In the genomic region with DNA sequence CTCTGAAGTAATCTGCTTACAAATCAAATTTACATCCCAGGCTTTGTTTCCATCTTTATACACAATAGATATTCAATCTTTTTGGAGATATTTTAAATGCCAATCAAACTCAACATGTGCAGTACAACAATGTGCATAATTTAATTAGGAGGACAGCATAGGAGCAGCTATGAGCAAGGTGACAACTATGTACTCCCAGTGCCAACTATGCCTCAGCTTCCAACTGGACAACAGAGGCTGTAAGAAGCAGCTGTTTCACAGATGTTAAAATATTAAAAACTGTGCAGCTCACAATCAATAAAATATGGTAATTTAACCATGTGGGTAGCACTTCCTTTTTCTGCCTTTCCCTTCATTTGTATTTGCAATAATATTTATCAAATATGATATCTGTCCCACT, we compare ENCODE assay signal across 25 cellular contexts.
DNase-seq lines count a peak whose midpoint lies in the region; TF ChIP-seq lines count a peak whose summit lies in the region.
"Had no signal": no experiment of that assay in that cellular context is flagged by ENCODE, and none has a peak within 500 bp of the region (broad histone marks: within the 10 kb centered on the region; RNA-seq: fewer than 3 reads in every experiment).

No MANE protein-coding gene starts in this region.

- no peak for TF ChIP-seq CTCF in GM13977 (IDR thresholded peaks at IDR 0.05; ENCODE audit: extremely low read depth, insufficient read depth, missing control alignments)

- peaks cover 0 to 4% (median 0%) of the 10 kb centered on the region in 5 donors for H3K9me3 Mint-ChIP-seq in CD8-positive, alpha-beta memory T cell
- H3K9me3 Mint-ChIP-seq: HFFc6, natural killer cell had no signal

- H3K27ac ChIP-seq in CD8-positive, alpha-beta memory T cell (ENCODE audit: low read depth, low read length): no peak overlapping the region
- H3K27ac ChIP-seq: cardiac muscle cell, pancreas, testis had no signal

- CTCF ChIA-PET in CD8-positive, alpha-beta memory T cell (lab: Charles Lee): no interaction called here

- in situ Hi-C loops in KBM-7 (cut with MboI; ENCODE audit: low pct_unique_long_range_greater_than_20kb, low sequenced_read_pairs) (no loop called here), GM13977 (cut with MboI; ENCODE audit: low pct_unique_long_range_greater_than_20kb, low sequenced_read_pairs, unreplicated experiment) (no loop called here)

- DNase-seq in AG08396 (ENCODE audit: low spot score) (peak; percentile 25), GM04504 (ENCODE audit: low read depth) (peak; percentile 76), astrocyte of the hippocampus (ENCODE audit: low read depth, low spot score) (peak; percentile 64), fibroblast of the conjunctiva (ENCODE audit: low read depth) (peak; percentile 70), KBM-7 (no peak), GM13977 (ENCODE audit: low spot score) (no peak), COLO668 (lab: John Stamatoyannopoulos, UW; ENCODE audit: unreplicated experiment) (no peak)
- no peak for DNase-seq in CD8-positive, alpha-beta memory T cell
- DNase-seq: ACHN; activated CD4-positive, alpha-beta T cell treated with anti-CD3 and anti-CD28 coated beads for 4 hours; dermis blood vessel endothelial cell; DMS79; HFFc6; mesendoderm; MM.1S; natural killer cell; NCI-H1436 treated with DMSO at 0.1 percent for 48 hours; NCI-H526; pancreas; SHP77; sigmoid colon; testis had no signal

- H3K27me3 Mint-ChIP-seq in CD8-positive, alpha-beta memory T cell: no peaks in the 10 kb centered on the region
- H3K27me3 Mint-ChIP-seq: activated T-helper 17 cell treated with anti-CD3 and anti-CD28 coated beads, Interleukin-2, amount 50 U/mL, for 72 hours had no signal

- no peak overlapping the region for H3K4me3 Mint-ChIP-seq in CD8-positive, alpha-beta memory T cell
- H3K4me3 Mint-ChIP-seq: activated T-helper 17 cell treated with anti-CD3 and anti-CD28 coated beads, Interleukin-2, amount 50 U/mL, for 72 hours; HFFc6; natural killer cell; stimulated activated effector memory CD8-positive, alpha-beta T cell treated with anti-CD3 and anti-CD28 coated beads, Interleukin-12 subunit alpha, Interleukin-12 subunit beta, amount 100 ng/mL, for 72 hours had no signal

- H3K9me3 ChIP-seq in CD8-positive, alpha-beta memory T cell (ENCODE audit: low read length): no peaks in the 10 kb centered on the region
- H3K9me3 ChIP-seq: pancreas, sigmoid colon, testis had no signal

- no peaks in the 10 kb centered on the region for H3K27me3 ChIP-seq in CD8-positive, alpha-beta memory T cell (ENCODE audit: insufficient read depth, low read length, poor library complexity, severe bottlenecking)
- H3K27me3 ChIP-seq: cardiac muscle cell, pancreas, sigmoid colon, testis had no signal

- H3K4me1 Mint-ChIP-seq in CD8-positive, alpha-beta memory T cell: peaks cover 3 to 14% (median 5%) of the 10 kb centered on the region in 3 donors
- H3K4me1 Mint-ChIP-seq: activated T-helper 17 cell treated with anti-CD3 and anti-CD28 coated beads, Interleukin-2, amount 50 U/mL, for 72 hours; natural killer cell; stimulated activated effector memory CD8-positive, alpha-beta T cell treated with anti-CD3 and anti-CD28 coated beads, Interleukin-12 subunit alpha, Interleukin-12 subunit beta, amount 100 ng/mL, for 72 hours had no signal

- H3K36me3 Mint-ChIP-seq in CD8-positive, alpha-beta memory T cell: peaks cover 5 to 14% (median 6%) of the 10 kb centered on the region in 3 donors
- H3K36me3 Mint-ChIP-seq: natural killer cell; stimulated activated effector memory CD8-positive, alpha-beta T cell treated with anti-CD3 and anti-CD28 coated beads, Interleukin-12 subunit alpha, Interleukin-12 subunit beta, amount 100 ng/mL, for 72 hours had no signal

- H3K27ac Mint-ChIP-seq in CD8-positive, alpha-beta memory T cell: no peak overlapping the region
- H3K27ac Mint-ChIP-seq: activated T-helper 17 cell treated with anti-CD3 and anti-CD28 coated beads, Interleukin-2, amount 50 U/mL, for 72 hours; HFFc6; natural killer cell; stimulated activated effector memory CD8-positive, alpha-beta T cell treated with anti-CD3 and anti-CD28 coated beads, Interleukin-12 subunit alpha, Interleukin-12 subunit beta, amount 100 ng/mL, for 72 hours had no signal

- POLR2A ChIA-PET in CD8-positive, alpha-beta memory T cell (lab: Charles Lee): no interaction called here

- no peaks in the 10 kb centered on the region for H3K36me3 ChIP-seq in CD8-positive, alpha-beta memory T cell (ENCODE audit: insufficient read depth, low read length)
- H3K36me3 ChIP-seq: cardiac muscle cell, pancreas, sigmoid colon had no signal

- H3K4me1 ChIP-seq in CD8-positive, alpha-beta memory T cell (ENCODE audit: insufficient read depth, low read length): no peaks in the 10 kb centered on the region
- H3K4me1 ChIP-seq: pancreas, testis had no signal

- H3K4me3 ChIP-seq in CD8-positive, alpha-beta memory T cell (ENCODE audit: low read length): no peak overlapping the region
- H3K4me3 ChIP-seq: cardiac muscle cell, pancreas, sigmoid colon, testis had no signal

Comparison
In these comparisons a context has a peak if more than half of its experiments do, and no peak if none do; other contexts are left out.
1. DNase-seq: peak in AG08396 (single experiment), GM04504 (single experiment), astrocyte of the hippocampus (single experiment) and fibroblast of the conjunctiva (single experiment); none in KBM-7 (single experiment), CD8-positive, alpha-beta memory T cell (0 of 5), GM13977 (single experiment) and COLO668 (single experiment).